ENCODE assay signal across 8 cellular contexts in the genomic region with DNA sequence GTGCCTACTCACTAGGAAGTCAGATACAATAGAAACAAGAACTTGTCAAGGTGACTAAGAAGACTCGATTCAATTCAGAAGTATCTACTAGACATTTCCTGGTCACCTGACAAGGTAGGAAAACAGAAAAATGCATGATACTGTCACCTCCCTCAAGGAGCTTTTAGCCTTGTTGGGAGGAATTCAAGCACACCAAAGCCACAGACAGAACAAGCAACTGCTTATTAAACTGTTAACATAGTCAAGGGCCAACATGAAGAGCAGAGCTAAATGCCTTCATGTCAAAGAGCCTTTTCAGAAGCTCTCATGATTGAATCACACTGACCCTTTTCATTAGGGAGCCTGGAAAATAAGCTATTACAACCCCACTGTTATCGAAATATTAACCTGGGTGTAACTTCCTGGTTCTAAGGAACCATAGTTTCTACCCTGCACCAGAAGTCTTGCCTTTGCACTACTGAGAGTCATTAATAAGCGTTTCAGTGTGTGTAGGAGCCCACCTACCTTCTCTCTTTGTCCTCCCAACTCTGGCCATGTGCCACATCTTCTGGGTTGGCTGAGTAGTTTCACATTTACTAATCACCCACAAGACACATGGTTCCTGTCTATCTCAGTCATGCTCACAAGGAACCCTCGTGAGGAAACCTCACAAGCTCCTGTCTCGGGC. TPM values are rescaled to one million over a fixed set of nuclear protein-coding genes. Genes with fewer than 3 reads are reported as not detected.
A peak's percentile ranks its signal among the peaks of the same experiment; 100 is the strongest.
DNase-seq lines count a peak whose midpoint lies in the region; ATAC-seq and TF ChIP-seq lines count a peak whose summit lies in the region.

No MANE protein-coding gene starts in this region.

- H4K20me1 ChIP-seq in Loucy (ENCODE audit: insufficient read depth, low read length, poor library complexity, severe bottlenecking) (no peaks in the 10 kb centered on the region), neural progenitor cell (ENCODE audit: low read depth) (no peaks in the 10 kb centered on the region)

- H3K9ac ChIP-seq in Loucy (ENCODE audit: low read depth, low read length, poor library complexity, severe bottlenecking) (no peak overlapping the region), neural progenitor cell (no peak overlapping the region)

- peak overlapping the region; percentile 2 for H3K4me3 Mint-ChIP-seq in activated T-helper 1 cell treated with anti-CD3 and anti-CD28 coated beads, Interleukin-12 subunit alpha, Interleukin-12 subunit beta, Interleukin-2, Interleukin-4 antibody, amounts not matched to agents 30 ng/mL and 10 ng/mL and 1 ng/mL, durations not matched to agents 14 hours and 24 hours and 36 hours
- H3K4me3 Mint-ChIP-seq in naive B cell (peak overlapping the region in 4 of 8 donors; percentile 4 to 67 (median 52)), neural progenitor cell (no peak overlapping the region)

- peak overlapping the region; percentile 70 for H3K27ac Mint-ChIP-seq in activated T-helper 1 cell treated with anti-CD3 and anti-CD28 coated beads, Interleukin-12 subunit alpha, Interleukin-12 subunit beta, Interleukin-2, Interleukin-4 antibody, amounts not matched to agents 30 ng/mL and 10 ng/mL and 1 ng/mL, durations not matched to agents 14 hours and 24 hours and 36 hours
- H3K27ac Mint-ChIP-seq in naive B cell (peak overlapping the region; percentile 3 to 97 (median 74)), neural progenitor cell (no peak overlapping the region)

- H2AFZ ChIP-seq in Loucy (ENCODE audit: low read length) (peak overlapping the region; percentile 94), neural progenitor cell (replicated peaks) (no peak overlapping the region)

- H3K4me3 ChIP-seq in Loucy (ENCODE audit: low read length, poor library complexity, severe bottlenecking) (no peak overlapping the region), WERI-Rb-1 (ENCODE audit: low read depth, low read length) (no peak overlapping the region), neural progenitor cell (no peak overlapping the region)

- H3K9me2 ChIP-seq in Loucy (replicated peaks; ENCODE audit: low read depth, low read length), result no peaks in the 10 kb centered on the region

- peaks cover 50% of the 10 kb centered on the region for H3K4me1 Mint-ChIP-seq in activated T-helper 1 cell treated with anti-CD3 and anti-CD28 coated beads, Interleukin-12 subunit alpha, Interleukin-12 subunit beta, Interleukin-2, Interleukin-4 antibody, amounts not matched to agents 30 ng/mL and 10 ng/mL and 1 ng/mL, durations not matched to agents 14 hours and 24 hours and 36 hours (ENCODE audit: low read depth)
- H3K4me1 Mint-ChIP-seq in naive B cell, result peaks cover 15 to 34% (median 20%) of the 10 kb centered on the region in 3 donors
- peaks cover 18% of the 10 kb centered on the region for H3K4me1 Mint-ChIP-seq in neural progenitor cell

- H3K27me3 Mint-ChIP-seq in activated T-helper 1 cell treated with anti-CD3 and anti-CD28 coated beads, Interleukin-12 subunit alpha, Interleukin-12 subunit beta, Interleukin-2, Interleukin-4 antibody, amounts not matched to agents 30 ng/mL and 10 ng/mL and 1 ng/mL, durations not matched to agents 14 hours and 24 hours and 36 hours (ENCODE audit: insufficient read depth), result no peaks in the 10 kb centered on the region
- H3K27me3 Mint-ChIP-seq in naive B cell, result no peaks in the 10 kb centered on the region
- H3K27me3 Mint-ChIP-seq in neural progenitor cell (ENCODE audit: insufficient read depth, low read depth), result peaks cover 7% of the 10 kb centered on the region

- peak; percentile 76 for DNase-seq in GM13977 (ENCODE audit: low spot score)
- peak; percentile 42 for DNase-seq in activated T-helper 1 cell treated with anti-CD3 and anti-CD28 coated beads, Interleukin-12 subunit alpha, Interleukin-12 subunit beta, Interleukin-2, Interleukin-4 antibody, amounts not matched to agents 30 ng/mL and 10 ng/mL and 1 ng/mL, durations not matched to agents 14 hours and 24 hours and 36 hours (ENCODE audit: low spot score)
- DNase-seq in naive B cell, result peak; percentile 16
- no peak for DNase-seq in NCI-H2107 (lab: John Stamatoyannopoulos, UW)
- DNase-seq in WERI-Rb-1, result no peak
- DNase-seq in neural progenitor cell (ENCODE audit: low spot score), result no peak

- H3K9me3 Mint-ChIP-seq in activated T-helper 1 cell treated with anti-CD3 and anti-CD28 coated beads, Interleukin-12 subunit alpha, Interleukin-12 subunit beta, Interleukin-2, Interleukin-4 antibody, amounts not matched to agents 30 ng/mL and 10 ng/mL and 1 ng/mL, durations not matched to agents 14 hours and 24 hours and 36 hours, result no peaks in the 10 kb centered on the region
- no peaks in the 10 kb centered on the region for H3K9me3 Mint-ChIP-seq in naive B cell
- H3K9me3 Mint-ChIP-seq in neural progenitor cell, result no peaks in the 10 kb centered on the region

- peaks cover 12% of the 10 kb centered on the region; the same call in 1 of the 2 replicates for H3F3A ChIP-seq in Loucy (ENCODE audit: low read depth)
- H3F3A ChIP-seq in neural progenitor cell (ENCODE audit: low read depth), result peaks cover 27% of the 10 kb centered on the region

- H3K27me3 ChIP-seq in Loucy (ENCODE audit: insufficient read depth, low read length, poor library complexity, severe bottlenecking) (no peaks in the 10 kb centered on the region), WERI-Rb-1 (ENCODE audit: insufficient read depth, low read depth, severe bottlenecking) (no peaks in the 10 kb centered on the region), neural progenitor cell (no peaks in the 10 kb centered on the region)

- peak; percentile 55 for ATAC-seq in GM21619 (IDR thresholded peaks at IDR 0.05; ENCODE audit: unreplicated experiment)
- peak; percentile 47 to 53 for ATAC-seq in naive B cell (ENCODE audit: low read depth in 2 of 2)

- H3K4me2 ChIP-seq in Loucy (ENCODE audit: low read depth, low read length, poor library complexity, severe bottlenecking) (no peak overlapping the region), neural progenitor cell (no peak overlapping the region)

- H3K4me1 ChIP-seq in Loucy (ENCODE audit: insufficient read depth, low read length, poor library complexity, severe bottlenecking) (peaks cover 31% of the 10 kb centered on the region), neural progenitor cell (peaks cover 14% of the 10 kb centered on the region)

- no peak overlapping the region for H3K27ac ChIP-seq in WERI-Rb-1
- no peak overlapping the region for H3K27ac ChIP-seq in neural progenitor cell

- H3K36me3 ChIP-seq in Loucy (ENCODE audit: insufficient read depth, low read length) (no peaks in the 10 kb centered on the region), WERI-Rb-1 (no peaks in the 10 kb centered on the region), neural progenitor cell (no peaks in the 10 kb centered on the region)

- intact Hi-C loops in activated T-helper 1 cell treated with anti-CD3 and anti-CD28 coated beads, Interleukin-12 subunit alpha, Interleukin-12 subunit beta, Interleukin-2, Interleukin-4 antibody, amounts not matched to agents 30 ng/mL and 10 ng/mL and 1 ng/mL, durations not matched to agents 14 hours and 24 hours and 36 hours (cut with micrococcal nuclease), result loop anchor here (1.0 to 10.0 kb wide), 2 partner anchors 9 to 277 kb away; no protein-coding TSS in a partner anchor

- in situ Hi-C loops in GM13977 (cut with MboI; ENCODE audit: low pct_unique_long_range_greater_than_20kb, low sequenced_read_pairs, unreplicated experiment), result no loop called here

- H3K79me2 ChIP-seq in Loucy (ENCODE audit: insufficient read depth, low read length) (no peaks in the 10 kb centered on the region), neural progenitor cell (ENCODE audit: low read depth) (no peaks in the 10 kb centered on the region)

- no peaks in the 10 kb centered on the region for H3K36me3 Mint-ChIP-seq in activated T-helper 1 cell treated with anti-CD3 and anti-CD28 coated beads, Interleukin-12 subunit alpha, Interleukin-12 subunit beta, Interleukin-2, Interleukin-4 antibody, amounts not matched to agents 30 ng/mL and 10 ng/mL and 1 ng/mL, durations not matched to agents 14 hours and 24 hours and 36 hours (ENCODE audit: low read depth)
- H3K36me3 Mint-ChIP-seq in naive B cell (no peaks in the 10 kb centered on the region), neural progenitor cell (no peaks in the 10 kb centered on the region)

- TF ChIP-seq CTCF in GM13977 (IDR thresholded peaks at IDR 0.05; ENCODE audit: extremely low read depth, insufficient read depth, missing control alignments) (no peak), Loucy (conservative IDR thresholded peaks at IDR 0.05; ENCODE audit: low read length) (no peak), WERI-Rb-1 (IDR thresholded peaks at IDR 0.05; ENCODE audit: low read depth, low read length) (no peak), neural progenitor cell (IDR thresholded peaks at IDR 0.05) (no peak)

- no peaks in the 10 kb centered on the region for H3K9me3 ChIP-seq in Loucy (ENCODE audit: insufficient read depth, low read depth, low read length)
- no peaks in the 10 kb centered on the region for H3K9me3 ChIP-seq in WERI-Rb-1 (ENCODE audit: severe bottlenecking)
- no peaks in the 10 kb centered on the region for H3K9me3 ChIP-seq in neural progenitor cell (ENCODE audit: low read depth)

RNA-seq across cellular contexts. Expression of gene LGALS3, which starts 31.0 kb away (rescaled TPM):
- 10.4 and 12.0 TPM in 2 replicates for total RNA-seq in activated T-helper 1 cell treated with anti-CD3 and anti-CD28 coated beads, Interleukin-12 subunit alpha, Interleukin-12 subunit beta, Interleukin-2, Interleukin-4 antibody, amounts not matched to agents 30 ng/mL and 10 ng/mL and 1 ng/mL, durations not matched to agents 14 hours and 24 hours and 36 hours
- 1 to 10 TPM; 2.4 to 8.7 (median 4.8) TPM for polyA plus RNA-seq in naive B cell (ENCODE audit: low read depth in 6 of 6)
- 0.99 TPM in 1 of 2 replicates, not detected in the other for total RNA-seq in neural progenitor cell (ENCODE audit: low replicate concordance)

RNA-seq across cellular contexts. Expression of gene MAPK1IP1L, which starts 46.6 kb away (rescaled TPM):
- 139 and 141 TPM in 2 replicates for total RNA-seq in activated T-helper 1 cell treated with anti-CD3 and anti-CD28 coated beads, Interleukin-12 subunit alpha, Interleukin-12 subunit beta, Interleukin-2, Interleukin-4 antibody, amounts not matched to agents 30 ng/mL and 10 ng/mL and 1 ng/mL, durations not matched to agents 14 hours and 24 hours and 36 hours
- polyA plus RNA-seq in naive B cell (ENCODE audit: low read depth in 6 of 6), result 100 to 1,000 TPM; 104 to 140 (median 117) TPM
- 72.6 and 125 TPM in 2 replicates for total RNA-seq in neural progenitor cell (ENCODE audit: low replicate concordance)

Comparison
In these comparisons a context has a peak if more than half of its experiments do, and no peak if none do; other contexts are left out.
1. DNase-seq: peak in GM13977 (single experiment), activated T-helper 1 cell treated with anti-CD3 and anti-CD28 coated beads, Interleukin-12 subunit alpha, Interleukin-12 subunit beta, Interleukin-2, Interleukin-4 antibody, amounts not matched to agents 30 ng/mL and 10 ng/mL and 1 ng/mL, durations not matched to agents 14 hours and 24 hours and 36 hours (single experiment) and naive B cell (single experiment); none in NCI-H2107 (single experiment), WERI-Rb-1 (single experiment) and neural progenitor cell (single experiment).